11 cellular contexts compared by ENCODE assay signal in genomic region chr6:108651781-108652227, GRCh38.
DNase-seq lines count a peak whose midpoint lies in the region; ATAC-seq, FAIRE-seq and TF ChIP-seq lines count a peak whose summit lies in the region.
"Had no signal": no experiment of that assay in that cellular context is flagged by ENCODE, and none has a peak within 500 bp of the region (broad histone marks: within the 10 kb centered on the region; RNA-seq: fewer than 3 reads in every experiment).

No MANE protein-coding gene starts in this region.

- H4K20me1 ChIP-seq in keratinocyte (ENCODE audit: control insufficient read depth, extremely low read depth, insufficient read depth, low read length) = no peaks in the 10 kb centered on the region

- H3K27ac ChIP-seq in brain microvascular endothelial cell (peak overlapping the region; percentile 58), keratinocyte (ENCODE audit: control insufficient read depth, insufficient read depth, low read length) (peak overlapping the region; percentile 61), stomach (peak overlapping the region in 4 of 5 donors; percentile 73 to 87 (median 80))

- peaks cover 48% of the 10 kb centered on the region for H3K79me2 ChIP-seq in keratinocyte (ENCODE audit: control insufficient read depth, insufficient read depth, low read length)

- H3K27ac Mint-ChIP-seq in activated T-cell treated with anti-CD3 and anti-CD28 coated beads, Interleukin-2, amount 50 U/mL, for 24 hours = no peak overlapping the region
- H3K27ac Mint-ChIP-seq: T-helper 17 cell had no signal

- TF ChIP-seq CTCF in brain microvascular endothelial cell (IDR thresholded peaks at IDR 0.05; ENCODE audit: low read depth, low read length, missing control alignments) (no peak), keratinocyte (optimal IDR thresholded peaks at IDR 0.05 in 1 of 3, IDR thresholded peaks at IDR 0.05 in 1 of 3, conservative IDR thresholded peaks at IDR 0.05 in 1 of 3; ENCODE audit: extremely low read depth in 1 of 3, insufficient read depth in 2 of 3, low read length in 3 of 3) (no peak), stomach (IDR thresholded peaks at IDR 0.05) (no peak)

- H3K9me3 ChIP-seq in keratinocyte (ENCODE audit: control insufficient read depth, low read depth, low read length) (no peaks in the 10 kb centered on the region), stomach (no peaks in the 10 kb centered on the region)

- peaks cover 50% of the 10 kb centered on the region for H3K4me1 Mint-ChIP-seq in activated T-cell treated with anti-CD3 and anti-CD28 coated beads, Interleukin-2, amount 50 U/mL, for 24 hours (ENCODE audit: low read depth)

- H3K27me3 Mint-ChIP-seq in activated T-cell treated with anti-CD3 and anti-CD28 coated beads, Interleukin-2, amount 50 U/mL, for 24 hours = no peaks in the 10 kb centered on the region
- H3K27me3 Mint-ChIP-seq: T-helper 17 cell had no signal

- H3K4me3 Mint-ChIP-seq in activated T-cell treated with anti-CD3 and anti-CD28 coated beads, Interleukin-2, amount 50 U/mL, for 24 hours = no peak overlapping the region

- intact Hi-C loops in stomach (cut with DNase I; ENCODE audit: low total_unique reads) = no loop called here

- no peaks in the 10 kb centered on the region for H3K27me3 ChIP-seq in brain microvascular endothelial cell (replicated peaks)
- H3K27me3 ChIP-seq in keratinocyte (ENCODE audit: control insufficient read depth, extremely low read depth, insufficient read depth, low read length) = no peaks in the 10 kb centered on the region
- H3K27me3 ChIP-seq in stomach = no peaks in the 10 kb centered on the region

- no peaks in the 10 kb centered on the region for H3K36me3 Mint-ChIP-seq in activated T-cell treated with anti-CD3 and anti-CD28 coated beads, Interleukin-2, amount 50 U/mL, for 24 hours (ENCODE audit: low read depth)

- TF ChIP-seq POLR2A in stomach (IDR thresholded peaks at IDR 0.05) = no peak

- dilution Hi-C loops in keratinocyte (cut with MboI; ENCODE audit: extremely low pct_ligation_motif_present, low sequenced_read_pairs) = no loop called here

- in situ Hi-C loops in brain microvascular endothelial cell (cut with HindIII; ENCODE audit: low pct_ligation_motif_present, low sequenced_read_pairs) = no loop called here

- DNase-seq in HS-5 (ENCODE audit: low read depth) (peak; percentile 87), brain microvascular endothelial cell (peak; percentile 54), keratinocyte (ENCODE audit: low read depth, low spot score) (no peak), stomach (no peak), RCC 7860 (ENCODE audit: low spot score) (no peak)
- DNase-seq in central memory CD4-positive, alpha-beta T cell = no peak
- DNase-seq in activated T-cell treated with anti-CD3 and anti-CD28 coated beads, Interleukin-2, amount 50 U/mL, for 24 hours = no peak
- DNase-seq: NCI-H1930; stimulated activated CD4-positive, alpha-beta T cell treated with anti-CD3 and anti-CD28 coated beads, Interleukin-2, amount 100 ng/mL, for 24 hours; T-helper 17 cell had no signal

- peak; percentile 36 for TF ChIP-seq EP300 in stomach (IDR thresholded peaks at IDR 0.05)

- FAIRE-seq in keratinocyte (lab: Jason Lieb, UNC) (peak; percentile 74), RCC 7860 (lab: Jason Lieb, UNC) (no peak)

- H3K9me3 Mint-ChIP-seq in activated T-cell treated with anti-CD3 and anti-CD28 coated beads, Interleukin-2, amount 50 U/mL, for 24 hours = no peaks in the 10 kb centered on the region

- 46 to 82% (median 62%) methylated on average over 6 of the region's 6 CpGs for WGBS in stomach, 5 donors

- H3K9me1 ChIP-seq in keratinocyte (ENCODE audit: control insufficient read depth, extremely low read depth, insufficient read depth, low read length) = no peaks in the 10 kb centered on the region

- H3K4me1 ChIP-seq in keratinocyte (ENCODE audit: control insufficient read depth, extremely low read depth, insufficient read depth, low read length) = peaks cover 54% of the 10 kb centered on the region
- H3K4me1 ChIP-seq in stomach = peaks cover 38 to 99% (median 83%) of the 10 kb centered on the region in 4 donors

- H3K9ac ChIP-seq in keratinocyte (ENCODE audit: control insufficient read depth, extremely low read depth, insufficient read depth, low read length) = peak overlapping the region; percentile 43

- no peak for ATAC-seq in GM21515 (IDR thresholded peaks at IDR 0.05; ENCODE audit: unreplicated experiment)
- ATAC-seq: T-helper 17 cell had no signal

- H2AFZ ChIP-seq in keratinocyte (ENCODE audit: control insufficient read depth, low read length) = no peak overlapping the region

- H3K36me3 ChIP-seq in brain microvascular endothelial cell (replicated peaks) (no peaks in the 10 kb centered on the region), keratinocyte (ENCODE audit: control insufficient read depth in 2 of 2, extremely low read depth in 1 of 2, insufficient read depth in 2 of 2, low read length in 2 of 2) (peaks cover 3 to 6% of the 10 kb centered on the region in 2 experiments), stomach (peaks cover 0 to 9% (median 4%) of the 10 kb centered on the region in 4 donors)

- no peak overlapping the region for H3K4me3 ChIP-seq in brain microvascular endothelial cell (ENCODE audit: low read depth, low read length)
- no peak overlapping the region for H3K4me3 ChIP-seq in keratinocyte (ENCODE audit: control insufficient read depth in 2 of 3, extremely low read depth in 1 of 3, insufficient read depth in 2 of 3, low read depth in 1 of 3, low read length in 3 of 3)
- no peak overlapping the region for H3K4me3 ChIP-seq in stomach

- peak overlapping the region; percentile 66 for H3K4me2 ChIP-seq in keratinocyte (ENCODE audit: control insufficient read depth, extremely low read depth, insufficient read depth, low read depth, low read length)

Comparison
In these comparisons a context has a peak if more than half of its experiments do, and no peak if none do; other contexts are left out.
1. DNase-seq: peak in HS-5 (single experiment) and brain microvascular endothelial cell (single experiment); none in keratinocyte (single experiment), stomach (single experiment), central memory CD4-positive, alpha-beta T cell (single experiment), activated T-cell treated with anti-CD3 and anti-CD28 coated beads, Interleukin-2, amount 50 U/mL, for 24 hours (single experiment) and RCC 7860 (single experiment).
2. Peak in every context shown above with its lines, with median percentiles within 50 percentile points of each other: H3K27ac ChIP-seq.